ENCODE assay signal across 1 cellular context in the genomic region with DNA sequence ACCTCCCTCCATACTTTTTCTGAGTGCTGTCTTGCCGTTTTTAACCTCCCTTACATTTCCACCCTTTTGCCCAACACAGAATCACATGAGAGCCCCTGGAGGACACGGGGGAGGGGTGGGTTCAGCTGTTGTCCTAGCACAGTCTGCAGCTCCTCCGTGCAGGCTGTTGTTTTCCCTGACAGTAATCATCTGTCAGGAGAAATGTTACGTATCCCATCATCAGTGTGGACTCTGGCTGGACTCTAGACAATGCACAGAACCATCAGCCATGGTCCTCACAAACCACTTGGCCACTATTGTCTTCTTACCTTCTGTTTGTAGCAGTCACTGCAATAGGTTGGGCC.
TF ChIP-seq lines count a peak whose summit lies in the region.

No MANE protein-coding gene starts in this region.

TF ChIP-seq in WTC11, 78 proteins besides CTCF, POLR2A, EP300 and RAD21 (continued from another document):
- TF ChIP-seq, protein P1, sequence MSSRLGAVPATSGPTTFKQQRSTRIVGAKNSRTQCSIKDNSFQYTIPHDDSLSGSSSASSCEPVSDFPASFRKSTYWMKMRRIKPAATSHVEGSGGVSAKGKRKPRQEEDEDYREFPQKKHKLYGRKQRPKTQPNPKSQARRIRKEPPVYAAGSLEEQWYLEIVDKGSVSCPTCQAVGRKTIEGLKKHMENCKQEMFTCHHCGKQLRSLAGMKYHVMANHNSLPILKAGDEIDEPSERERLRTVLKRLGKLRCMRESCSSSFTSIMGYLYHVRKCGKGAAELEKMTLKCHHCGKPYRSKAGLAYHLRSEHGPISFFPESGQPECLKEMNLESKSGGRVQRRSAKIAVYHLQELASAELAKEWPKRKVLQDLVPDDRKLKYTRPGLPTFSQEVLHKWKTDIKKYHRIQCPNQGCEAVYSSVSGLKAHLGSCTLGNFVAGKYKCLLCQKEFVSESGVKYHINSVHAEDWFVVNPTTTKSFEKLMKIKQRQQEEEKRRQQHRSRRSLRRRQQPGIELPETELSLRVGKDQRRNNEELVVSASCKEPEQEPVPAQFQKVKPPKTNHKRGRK (CRISPR knock-in tag; IDR thresholded peaks at IDR 0.05; ENCODE audit: borderline replicate concordance), result no peak
- no peak for TF ChIP-seq MYBL2 (CRISPR knock-in tag; IDR thresholded peaks at IDR 0.05)
- no peak for TF ChIP-seq RELA (CRISPR knock-in tag; IDR thresholded peaks at IDR 0.05; ENCODE audit: borderline replicate concordance)
- TF ChIP-seq, protein P2, sequence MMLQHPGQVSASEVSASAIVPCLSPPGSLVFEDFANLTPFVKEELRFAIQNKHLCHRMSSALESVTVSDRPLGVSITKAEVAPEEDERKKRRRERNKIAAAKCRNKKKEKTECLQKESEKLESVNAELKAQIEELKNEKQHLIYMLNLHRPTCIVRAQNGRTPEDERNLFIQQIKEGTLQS (CRISPR knock-in tag; conservative IDR thresholded peaks at IDR 0.05), result no peak
- no peak for TF ChIP-seq SMAD4 (CRISPR knock-in tag; IDR thresholded peaks at IDR 0.05)
- no peak for TF ChIP-seq ZBTB21 (CRISPR knock-in tag; IDR thresholded peaks at IDR 0.05; ENCODE audit: borderline replicate concordance)
- no peak for TF ChIP-seq EMX1 (CRISPR knock-in tag; IDR thresholded peaks at IDR 0.05)
- TF ChIP-seq, protein P3, sequence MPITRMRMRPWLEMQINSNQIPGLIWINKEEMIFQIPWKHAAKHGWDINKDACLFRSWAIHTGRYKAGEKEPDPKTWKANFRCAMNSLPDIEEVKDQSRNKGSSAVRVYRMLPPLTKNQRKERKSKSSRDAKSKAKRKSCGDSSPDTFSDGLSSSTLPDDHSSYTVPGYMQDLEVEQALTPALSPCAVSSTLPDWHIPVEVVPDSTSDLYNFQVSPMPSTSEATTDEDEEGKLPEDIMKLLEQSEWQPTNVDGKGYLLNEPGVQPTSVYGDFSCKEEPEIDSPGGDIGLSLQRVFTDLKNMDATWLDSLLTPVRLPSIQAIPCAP (CRISPR knock-in tag; IDR thresholded peaks at IDR 0.05), result no peak
- TF ChIP-seq ESRRA (CRISPR knock-in tag; IDR thresholded peaks at IDR 0.05; ENCODE audit: borderline replicate concordance), result no peak
- no peak for TF ChIP-seq GABPB1 (CRISPR knock-in tag; IDR thresholded peaks at IDR 0.05)
- TF ChIP-seq FOXP4 (CRISPR knock-in tag; IDR thresholded peaks at IDR 0.05), result no peak
- TF ChIP-seq AR (CRISPR knock-in tag; IDR thresholded peaks at IDR 0.05), result no peak
TF ChIP-seq in WTC11: peak in this region for 0.
